ENCODE assay signal across 8 cellular contexts in genomic region chr2:11343344-11343625, GRCh38. TPM values are rescaled to one million over a fixed set of nuclear protein-coding genes. Genes with fewer than 3 reads are reported as not detected.
A peak's percentile ranks its signal among the peaks of the same experiment; 100 is the strongest.
DNase-seq lines count a peak whose midpoint lies in the region; ATAC-seq, FAIRE-seq and TF ChIP-seq lines count a peak whose summit lies in the region.

No MANE protein-coding gene starts in this region.

- H3K9me3 ChIP-seq in K562 (replicated peaks; ENCODE audit: control insufficient read depth, insufficient read depth, low read depth, low read length) (no peaks in the 10 kb centered on the region), upper lobe of left lung (no peaks in the 10 kb centered on the region)

- peak overlapping the region; percentile 73 to 94 for H3K9ac ChIP-seq in K562 (ENCODE audit: insufficient read depth in 1 of 2, low read depth in 2 of 2, low read length in 2 of 2)

- in situ Hi-C loops in K562 (cut with MboI) = no loop called here

- H3K27me3 ChIP-seq in K562 (ENCODE audit: control insufficient read depth in 2 of 2, insufficient read depth in 2 of 2, low read length in 2 of 2) (no peaks in the 10 kb centered on the region), upper lobe of left lung (no peaks in the 10 kb centered on the region)

- peak overlapping the region; percentile 83 for H3K27ac Mint-ChIP-seq in activated T-cell treated with anti-CD3 and anti-CD28 coated beads, Interleukin-2, amount 50 U/mL, for 72 hours

- H3K9me1 ChIP-seq in K562 (ENCODE audit: control insufficient read depth, insufficient read depth, low read length) = no peaks in the 10 kb centered on the region

- no TSS peak for BruUV-seq in K562 (replicated peaks; lab: Mats Ljungman, UMichigan)

- TF ChIP-seq CTCF in K562 (IDR thresholded peaks at IDR 0.05 in 2 of 3, conservative IDR thresholded peaks at IDR 0.05 in 1 of 3; ENCODE audit: insufficient read depth in 2 of 3, low read depth in 1 of 3, low read length in 3 of 3) = no peak
- no peak for TF ChIP-seq CTCF in upper lobe of left lung (IDR thresholded peaks at IDR 0.05)

- no peaks in the 10 kb centered on the region for H3K27me3 Mint-ChIP-seq in activated T-cell treated with anti-CD3 and anti-CD28 coated beads, Interleukin-2, amount 50 U/mL, for 72 hours (ENCODE audit: low read depth)

- CTCF ChIA-PET in K562 (lab: Yijun Ruan, JAX; ENCODE audit: low intra/inter-chr PET ratio) = no interaction called here

- H3K36me3 ChIP-seq in K562 (ENCODE audit: control insufficient read depth, insufficient read depth, low read length) = 0 out of 3 replicates have a peak, but pooled peaks cover 3% of the 10 kb centered on the region
- no peaks in the 10 kb centered on the region for H3K36me3 ChIP-seq in upper lobe of left lung

- POLR2A ChIA-PET in K562 (lab: Yijun Ruan, JAX) = interaction anchor here (0.6 to 3.5 kb wide), 5 partner anchors 12 to 89 kb away, joined by 3 to 19 read pairs (median 5); no protein-coding TSS in a partner anchor

- H3K27ac ChIP-seq in K562 (ENCODE audit: extremely low read depth, low read depth, low read length) (peak overlapping the region; percentile 90), upper lobe of left lung (peak overlapping the region; percentile 97 to 100 (median 98))

- ATAC-seq in activated T-cell treated with anti-CD3 and anti-CD28 coated beads, Interleukin-2, amount 50 U/mL, for 72 hours (replicated peaks in 1 of 2) = no peak
- no peak for ATAC-seq in K562
- ATAC-seq in upper lobe of left lung (ENCODE audit: low FRiP score in 2 of 2) = no peak
- no peak for ATAC-seq in GM19463 (IDR thresholded peaks at IDR 0.05; ENCODE audit: unreplicated experiment)

- H3K4me3 ChIP-seq in K562 (peak overlapping the region; percentile 87), upper lobe of left lung (peak overlapping the region; percentile 80 to 99 (median 84))

- intact Hi-C loops in K562 (cut with micrococcal nuclease) = loop anchor here (5.0 kb wide), 3 partner anchors 66 to 186 kb away; partner anchors contain the start of gene SLC66A3

- H3K79me2 ChIP-seq in K562 (ENCODE audit: control insufficient read depth, insufficient read depth, low read length) = peaks cover 60% of the 10 kb centered on the region

- H4K20me1 ChIP-seq in K562 (replicated peaks; ENCODE audit: control insufficient read depth, insufficient read depth, low read length) = peaks cover 25% of the 10 kb centered on the region

- peak overlapping the region; percentile 93 to 96 for H3K4me3 Mint-ChIP-seq in activated T-cell treated with anti-CD3 and anti-CD28 coated beads, Interleukin-2, amount 50 U/mL, for 72 hours

- H3K9me3 Mint-ChIP-seq in activated T-cell treated with anti-CD3 and anti-CD28 coated beads, Interleukin-2, amount 50 U/mL, for 72 hours = no peaks in the 10 kb centered on the region

- no peak for TF ChIP-seq RAD21 in K562 (CRISPR knock-in tag; conservative IDR thresholded peaks at IDR 0.05 in 1 of 2, IDR thresholded peaks at IDR 0.05 in 1 of 2)

- H3K4me2 ChIP-seq in K562 (ENCODE audit: insufficient read depth, low read length) = peak overlapping the region; percentile 91

- H3K36me3 Mint-ChIP-seq in activated T-cell treated with anti-CD3 and anti-CD28 coated beads, Interleukin-2, amount 50 U/mL, for 72 hours (ENCODE audit: insufficient read depth in 2 of 2) = peaks cover 0 to 3% of the 10 kb centered on the region in 2 donors

- peaks cover 21% of the 10 kb centered on the region for H3K4me1 Mint-ChIP-seq in activated T-cell treated with anti-CD3 and anti-CD28 coated beads, Interleukin-2, amount 50 U/mL, for 72 hours (ENCODE audit: low read depth)

- DNase-seq in activated T-cell treated with anti-CD3 and anti-CD28 coated beads, Interleukin-2, amount 50 U/mL, for 72 hours = no peak
- no peak for DNase-seq in activated T-cell treated with anti-CD3 and anti-CD28 coated beads, Interleukin-2, amount 50 U/mL, for 48 hours
- no peak for DNase-seq in K562 (ENCODE audit: extremely low read depth in 1 of 4, low spot score in 3 of 4)
- peak; percentile 42 for DNase-seq in medulla oblongata (ENCODE audit: extremely low spot score)
- no peak for DNase-seq in upper lobe of left lung
- DNase-seq in T-helper 9 cell = no peak
- DNase-seq in NOMO-1 treated with DMSO at 0.1 percent for 48 hours (lab: John Stamatoyannopoulos, UW; ENCODE audit: unreplicated experiment) = no peak

- TF ChIP-seq POLR2A in K562 (conservative IDR thresholded peaks at IDR 0.05) (no peak), upper lobe of left lung (IDR thresholded peaks at IDR 0.05) (no peak)

- peak; percentile 52 for FAIRE-seq in K562 (lab: Jason Lieb, UNC)

- H2AFZ ChIP-seq in K562 (ENCODE audit: low read depth, low read length) = no peak overlapping the region

- 0% methylated on average over 7 of the region's 7 CpGs for WGBS in K562 (ENCODE audit: insufficient coverage, low coverage, missing lambda C conversion rate)
- WGBS in upper lobe of left lung, 2 donors = 1% methylated on average over 7 of the region's 7 CpGs

- H3K4me1 ChIP-seq in K562 (replicated peaks in 1 of 2; ENCODE audit: control insufficient read depth in 2 of 2, insufficient read depth in 2 of 2, low read length in 2 of 2) (peaks cover 14 to 22% of the 10 kb centered on the region in 2 experiments), upper lobe of left lung (peaks cover 16 to 54% (median 38%) of the 10 kb centered on the region in 4 donors)

- TF ChIP-seq EP300 in K562 (IDR thresholded peaks at IDR 0.05; ENCODE audit: low read length) (no peak), upper lobe of left lung (IDR thresholded peaks at IDR 0.05) (no peak)

TF ChIP-seq in K562, 482 proteins besides CTCF, POLR2A, EP300 and RAD21 (continues in another document):
- TF ChIP-seq CTBP1 (IDR thresholded peaks at IDR 0.05; ENCODE audit: borderline replicate concordance) = no peak
- no peak for TF ChIP-seq PML (IDR thresholded peaks at IDR 0.05; ENCODE audit: low read length)
- TF ChIP-seq ARHGAP35 (IDR thresholded peaks at IDR 0.05; ENCODE audit: partially characterized antibody) = no peak
- TF ChIP-seq, protein P1, sequence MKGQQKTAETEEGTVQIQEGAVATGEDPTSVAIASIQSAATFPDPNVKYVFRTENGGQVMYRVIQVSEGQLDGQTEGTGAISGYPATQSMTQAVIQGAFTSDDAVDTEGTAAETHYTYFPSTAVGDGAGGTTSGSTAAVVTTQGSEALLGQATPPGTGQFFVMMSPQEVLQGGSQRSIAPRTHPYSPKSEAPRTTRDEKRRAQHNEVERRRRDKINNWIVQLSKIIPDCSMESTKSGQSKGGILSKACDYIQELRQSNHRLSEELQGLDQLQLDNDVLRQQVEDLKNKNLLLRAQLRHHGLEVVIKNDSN (CRISPR knock-in tag; IDR thresholded peaks at IDR 0.05) = no peak
- TF ChIP-seq CEBPG (CRISPR knock-in tag; IDR thresholded peaks at IDR 0.05) = no peak
- 0 out of 4 replicates have a peak, but pooled peaks have one; percentile 25 to 28 for TF ChIP-seq CEBPG (tag; conservative IDR thresholded peaks at IDR 0.05 in 1 of 2, IDR thresholded peaks at IDR 0.05 in 1 of 2)
- peak; percentile 87; the same call in 1 of the 2 replicates for TF ChIP-seq PHF21A (IDR thresholded peaks at IDR 0.05; ENCODE audit: borderline replicate concordance, low read depth)
- TF ChIP-seq THAP12 (CRISPR knock-in tag; IDR thresholded peaks at IDR 0.05) = no peak

RNA-seq across cellular contexts. Expression of gene ROCK2, which starts 1.2 kb away (rescaled TPM):
- total RNA-seq in activated T-cell treated with anti-CD3 and anti-CD28 coated beads, Interleukin-2, amount 50 U/mL, for 72 hours = 10 to 100 TPM; 14.7 to 15.3 TPM
- total RNA-seq in K562 (2011; cell fraction: chromatin; rRNA removed; ENCODE audit: low replicate concordance) = 16.6 and 83.8 TPM in 2 replicates
- 4.2 and 6.4 TPM in 2 replicates for total RNA-seq in K562 (2011; cell fraction: nucleolus; rRNA removed)
- total RNA-seq in K562 (2011; cell fraction: nucleoplasm; rRNA removed) = 16.1 and 32.0 TPM in 2 replicates
- total RNA-seq in K562 (2014; rRNA removed) = 14.3 and 15.0 TPM in 2 replicates
- 28.4 and 35.3 TPM in 2 replicates for total RNA-seq in K562 (2014; rRNA removed; fragmentation: Illumina TruSeq; extraction: Trizol)
- total RNA-seq in K562 (2015; rRNA removed; fragmentation: Illumina TruSeq; extraction: Trizol) = 28.1 and 30.6 TPM in 2 replicates
- total RNA-seq in K562 (2021) = 21.2 and 22.1 TPM in 2 replicates
- polyA plus RNA-seq in K562 (2011; rRNA removed) = 6.8 and 10.6 TPM in 2 replicates
- 1.6 and 3.5 TPM in 2 replicates for polyA plus RNA-seq in K562 (2011; cell fraction: cytosol; rRNA removed)
- polyA plus RNA-seq in K562 (2011; cell fraction: nucleus; rRNA removed) = 4.2 and 5.4 TPM in 2 replicates
- 10.8 and 12.3 TPM in 2 replicates for polyA plus RNA-seq in K562 (2012)
- 13.4 and 16.5 TPM in 2 replicates for polyA plus RNA-seq in K562 (2014; fragmentation: Illumina TruSeq; extraction: Trizol)
- polyA plus RNA-seq in K562 (2014; fragmentation: Nextera tagmentation; extraction: Ambion mirVana) = 1 to 10 TPM; 4.9 to 6.0 TPM
- 10.6 and 10.7 TPM in 2 replicates for polyA plus RNA-seq in K562 (2014; rRNA removed)
- polyA minus RNA-seq in K562 (2011; rRNA and poly(A)+ RNA removed) = 47.6 and 51.9 TPM in 2 replicates
- 13.8 and 19.1 TPM in 2 replicates for polyA minus RNA-seq in K562 (2011; cell fraction: cytosol; rRNA and poly(A)+ RNA removed)
- 13.7 and 34.7 TPM in 2 replicates for polyA minus RNA-seq in K562 (2011; cell fraction: nucleus; rRNA and poly(A)+ RNA removed)
- 10 to 100 TPM; 37.6 to 99.7 (median 56.2) TPM for total RNA-seq in upper lobe of left lung
